10 cellular contexts compared by ENCODE assay signal in genomic region chr1:109438798-109439297, GRCh38. TPM values are rescaled to one million over a fixed set of nuclear protein-coding genes. Genes with fewer than 3 reads are reported as not detected.
DNase-seq lines count a peak whose midpoint lies in the region; ATAC-seq and TF ChIP-seq lines count a peak whose summit lies in the region.
"Had no signal": no experiment of that assay in that cellular context is flagged by ENCODE, and none has a peak within 500 bp of the region (broad histone marks: within the 10 kb centered on the region; RNA-seq: fewer than 3 reads in every experiment).

No MANE protein-coding gene starts in this region.

- intact Hi-C loops in left ventricle myocardium superior (cut with micrococcal nuclease) (no loop called here), A673 (cut with micrococcal nuclease; ENCODE audit: unreplicated experiment) (no loop called here)

- no peaks in the 10 kb centered on the region for H3K36me3 ChIP-seq in A673 (ENCODE audit: insufficient read depth, low read length, poor library complexity, severe bottlenecking)
- H3K36me3 ChIP-seq: Peyer's patch had no signal

- BruUV-seq in A673 (replicated peaks; lab: Mats Ljungman, UMichigan): no TSS peak

- no peak for TF ChIP-seq CTCF in A673 (conservative IDR thresholded peaks at IDR 0.05; ENCODE audit: low read depth, low read length)

- H3K9me3 ChIP-seq in A673 (ENCODE audit: low read depth, low read length, poor library complexity, severe bottlenecking): no peaks in the 10 kb centered on the region
- H3K9me3 ChIP-seq: Peyer's patch had no signal

- POLR2A ChIA-PET in A673 (lab: Charles Lee; ENCODE audit: low non-redundant PET): no interaction called here

- H3K4me1 ChIP-seq in A673 (ENCODE audit: insufficient read depth, low read length, poor library complexity, severe bottlenecking): no peaks in the 10 kb centered on the region
- H3K4me1 ChIP-seq: Peyer's patch had no signal

- peak; percentile 73 for ATAC-seq in left ventricle myocardium superior
- ATAC-seq in HG03025 (IDR thresholded peaks at IDR 0.05; ENCODE audit: low FRiP score, unreplicated experiment): no peak
- no peak for ATAC-seq in GM21515 (IDR thresholded peaks at IDR 0.05; ENCODE audit: unreplicated experiment)

- DNase-seq in AG08395 (ENCODE audit: low spot score): peak; percentile 85
- DNase-seq in H4 (ENCODE audit: low spot score): peak; percentile 50
- peak; percentile 6 for DNase-seq in SW480 (ENCODE audit: low spot score)
- no peak for DNase-seq in left ventricle myocardium superior
- DNase-seq in A673 (ENCODE audit: low spot score): no peak
- DNase-seq in AML-193 (lab: John Stamatoyannopoulos, UW): no peak
- DNase-seq: DND-41, Peyer's patch had no signal

- H3K27ac ChIP-seq in A673 (ENCODE audit: low read depth, low read length, poor library complexity, severe bottlenecking): no peak overlapping the region
- H3K27ac ChIP-seq: Peyer's patch had no signal

- no peak overlapping the region for H3K4me3 ChIP-seq in A673 (ENCODE audit: low read depth, low read length, poor library complexity, severe bottlenecking)
- H3K4me3 ChIP-seq: Peyer's patch had no signal

- CTCF ChIA-PET in A673 (lab: Charles Lee): no interaction called here

- peaks cover 31% of the 10 kb centered on the region for H3K27me3 ChIP-seq in A673 (replicated peaks; ENCODE audit: insufficient read depth, low read depth, low read length, poor library complexity)
- H3K27me3 ChIP-seq: Peyer's patch had no signal

RNA-seq across cellular contexts. Expression of gene PSMA5, which starts 12.6 kb away (rescaled TPM):
- total RNA-seq in H4 (2014; rRNA removed; shearing (Covaris generic)): 154 and 184 TPM in 2 replicates
- total RNA-seq in left ventricle myocardium superior (50.8 TPM), A673 (2021) (189 and 201 TPM in 2 replicates)

RNA-seq across cellular contexts. Expression of gene SYPL2, which starts 27.5 kb away (rescaled TPM):
- total RNA-seq in H4 (2014; rRNA removed; shearing (Covaris generic)): 0.27 and 0.54 TPM in 2 replicates
- total RNA-seq in left ventricle myocardium superior: 30.4 TPM
- total RNA-seq in A673 (2021): 0.09 and 0.13 TPM in 2 replicates

RNA-seq across cellular contexts. Expression of gene SORT1, which starts 41.1 kb away (rescaled TPM):
- total RNA-seq in H4 (2014; rRNA removed; shearing (Covaris generic)): 3.7 and 7.4 TPM in 2 replicates
- 117 TPM for total RNA-seq in left ventricle myocardium superior
- 52.4 and 56.5 TPM in 2 replicates for total RNA-seq in A673 (2021)

RNA-seq across cellular contexts. Expression of gene ATXN7L2, which starts 44.9 kb away (rescaled TPM):
- total RNA-seq in H4 (2014; rRNA removed; shearing (Covaris generic)): 1.0 and 1.9 TPM in 2 replicates
- 3.4 TPM for total RNA-seq in left ventricle myocardium superior
- total RNA-seq in A673 (2021): 11.0 and 16.3 TPM in 2 replicates

RNA-seq across cellular contexts. Expression of gene CYB561D1, which starts 55.0 kb away (rescaled TPM):
- total RNA-seq in H4 (2014; rRNA removed; shearing (Covaris generic)): 2.6 and 7.9 TPM in 2 replicates
- total RNA-seq in left ventricle myocardium superior (4.3 TPM), A673 (2021) (5.7 and 7.3 TPM in 2 replicates)

Comparison
In these comparisons a context has a peak if more than half of its experiments do, and no peak if none do; other contexts are left out.
1. DNase-seq: peak in AG08395 (single experiment), H4 (single experiment) and SW480 (single experiment); none in left ventricle myocardium superior (single experiment), A673 (single experiment) and AML-193 (0 of 2).
2. RNA of gene SYPL2, which starts 27.5 kb away (total RNA-seq): 30.4 TPM in left ventricle myocardium superior (single experiment); 0.27 to 0.54 TPM in H4 and 0.09 to 0.13 TPM in A673; every median in the first group is over 10 times any median in the second.